ENCODE assay signal across 20 cellular contexts in genomic region chr4:158649111-158649680, GRCh38. TPM values are rescaled to one million over a fixed set of nuclear protein-coding genes. Genes with fewer than 3 reads are reported as not detected.
DNase-seq lines count a peak whose midpoint lies in the region; ATAC-seq and TF ChIP-seq lines count a peak whose summit lies in the region.
"Had no signal": no experiment of that assay in that cellular context is flagged by ENCODE, and none has a peak within 500 bp of the region (broad histone marks: within the 10 kb centered on the region; RNA-seq: fewer than 3 reads in every experiment).

No MANE protein-coding gene starts in this region.

- no peak for TF ChIP-seq POLR2A in testis (IDR thresholded peaks at IDR 0.05)

- no peaks in the 10 kb centered on the region for H3K27me3 ChIP-seq in MG63
- H3K27me3 ChIP-seq in testis = no peaks in the 10 kb centered on the region
- H3K27me3 ChIP-seq: BLaER1 treated with 17β-estradiol and CSF1 and Interleukin-3, amounts not matched to agents 10 nM and 100 nM; Peyer's patch; SJCRH30 had no signal

- no peak for ATAC-seq in GM21526 (IDR thresholded peaks at IDR 0.05; ENCODE audit: low FRiP score, unreplicated experiment)
- ATAC-seq: HepG2, K562, T-cell had no signal

- DNase-seq in EH (ENCODE audit: low read depth) (peak; percentile 37), MG63 (peak; percentile 93), fibroblast of pulmonary artery (ENCODE audit: low read depth) (peak; percentile 68), testis (peak; percentile 28), NCI-H2171 (lab: John Stamatoyannopoulos, UW) (no peak)
- no peak for DNase-seq in activated CD4-positive, alpha-beta T cell treated with anti-CD3 and anti-CD28 coated beads, Interleukin-2, amount 50 U/mL, for 4 hours
- DNase-seq: CD4-positive, alpha-beta memory T cell; DND-41; NCI-H1105; NCI-H146; NCI-H2029; NCI-H524 treated with DMSO at 0.1 percent for 48 hours; Peyer's patch; SJCRH30; T-cell had no signal

- TF ChIP-seq CTCF in fibroblast of pulmonary artery (IDR thresholded peaks at IDR 0.05; ENCODE audit: low read length, missing control alignments) (no peak), testis (IDR thresholded peaks at IDR 0.05) (no peak)

- H3K36me3 ChIP-seq in MG63 (no peaks in the 10 kb centered on the region), testis (ENCODE audit: low read depth, missing control alignments) (no peaks in the 10 kb centered on the region)
- H3K36me3 ChIP-seq: BLaER1 treated with 17β-estradiol and CSF1 and Interleukin-3, amounts not matched to agents 10 nM and 100 nM; Peyer's patch; SJCRH30 had no signal

- no peaks in the 10 kb centered on the region for H3K4me1 ChIP-seq in testis
- H3K4me1 ChIP-seq: Peyer's patch, SJCRH30 had no signal

- intact Hi-C loops in testis (cut with DNase I; ENCODE audit: low total_unique reads) = no loop called here

- H3K4me3 ChIP-seq in MG63 (no peak overlapping the region), fibroblast of pulmonary artery (replicated peaks; ENCODE audit: low read depth, low read length) (no peak overlapping the region), testis (no peak overlapping the region)
- H3K4me3 ChIP-seq: BLaER1 treated with 17β-estradiol and CSF1 and Interleukin-3, amounts not matched to agents 10 nM and 100 nM; K562; Peyer's patch; SJCRH30 had no signal

- H3K9me3 ChIP-seq in MG63 = 0 out of 2 replicates have a peak, but pooled peaks cover 3% of the 10 kb centered on the region
- H3K9me3 ChIP-seq in testis = no peaks in the 10 kb centered on the region
- H3K9me3 ChIP-seq: BLaER1 treated with 17β-estradiol and CSF1 and Interleukin-3, amounts not matched to agents 10 nM and 100 nM; Peyer's patch; SJCRH30 had no signal

- WGBS in testis, 2 donors = 40 to 49% methylated on average over 4 of the region's 4 CpGs

- no peak overlapping the region for H3K27ac ChIP-seq in testis
- H3K27ac ChIP-seq: BLaER1 treated with 17β-estradiol and CSF1 and Interleukin-3, amounts not matched to agents 10 nM and 100 nM; HL-60; Peyer's patch; SJCRH30 had no signal

RNA-seq across cellular contexts. Expression of gene C4orf46, which starts 22.5 kb away (rescaled TPM):
- total RNA-seq in MG63 (2014; rRNA removed; shearing (Covaris generic); ENCODE audit: low replicate concordance) = 96.1 and 152 TPM in 2 replicates
- total RNA-seq in testis = 10 to 100 TPM; 14.7 to 20.2 TPM
- 36.0 TPM for polyA plus RNA-seq in testis (ENCODE audit: insufficient read depth, low read depth, low replicate concordance)

RNA-seq across cellular contexts. Expression of gene ETFDH, which starts 22.9 kb away (rescaled TPM):
- 117 and 228 TPM in 2 replicates for total RNA-seq in MG63 (2014; rRNA removed; shearing (Covaris generic); ENCODE audit: low replicate concordance)
- total RNA-seq in testis = 10 to 100 TPM; 29.0 to 37.8 TPM
- polyA plus RNA-seq in testis (ENCODE audit: insufficient read depth, low read depth, low replicate concordance) = 26.0 TPM

Comparison
In these comparisons a context has a peak if more than half of its experiments do, and no peak if none do; other contexts are left out.
1. DNase-seq: peak in EH (single experiment), MG63 (single experiment), fibroblast of pulmonary artery (single experiment) and testis (single experiment); none in NCI-H2171 (single experiment) and activated CD4-positive, alpha-beta T cell treated with anti-CD3 and anti-CD28 coated beads, Interleukin-2, amount 50 U/mL, for 4 hours (0 of 2).